In genomic region chr7:117600912-117601311, GRCh38 we compare ENCODE assay signal across 12 cellular contexts.
"Had no signal": no experiment of that assay in that cellular context is flagged by ENCODE, and none has a peak within 500 bp of the region (broad histone marks: within the 10 kb centered on the region; RNA-seq: fewer than 3 reads in every experiment).

No MANE protein-coding gene starts in this region.

- DNase-seq: effector memory CD8-positive, alpha-beta T cell; hypothalamus; immature natural killer cell; islet precursor cell; naive B cell; pancreas; spleen; stimulated activated CD4-positive, alpha-beta T cell treated with anti-CD3 and anti-CD28 coated beads, Interleukin-4, amount 100 ng/mL, for 4 hours; stimulated activated naive CD8-positive, alpha-beta T cell treated with anti-CD3 and anti-CD28 coated beads, Interleukin-15, Interleukin-2, amounts not matched to agents 100 U/mL and 50 U/mL, for 24 hours; substantia nigra; testis; upper lobe of left lung had no signal
